Comparison of ENCODE assay signal across 7 cellular contexts in the genomic region with DNA sequence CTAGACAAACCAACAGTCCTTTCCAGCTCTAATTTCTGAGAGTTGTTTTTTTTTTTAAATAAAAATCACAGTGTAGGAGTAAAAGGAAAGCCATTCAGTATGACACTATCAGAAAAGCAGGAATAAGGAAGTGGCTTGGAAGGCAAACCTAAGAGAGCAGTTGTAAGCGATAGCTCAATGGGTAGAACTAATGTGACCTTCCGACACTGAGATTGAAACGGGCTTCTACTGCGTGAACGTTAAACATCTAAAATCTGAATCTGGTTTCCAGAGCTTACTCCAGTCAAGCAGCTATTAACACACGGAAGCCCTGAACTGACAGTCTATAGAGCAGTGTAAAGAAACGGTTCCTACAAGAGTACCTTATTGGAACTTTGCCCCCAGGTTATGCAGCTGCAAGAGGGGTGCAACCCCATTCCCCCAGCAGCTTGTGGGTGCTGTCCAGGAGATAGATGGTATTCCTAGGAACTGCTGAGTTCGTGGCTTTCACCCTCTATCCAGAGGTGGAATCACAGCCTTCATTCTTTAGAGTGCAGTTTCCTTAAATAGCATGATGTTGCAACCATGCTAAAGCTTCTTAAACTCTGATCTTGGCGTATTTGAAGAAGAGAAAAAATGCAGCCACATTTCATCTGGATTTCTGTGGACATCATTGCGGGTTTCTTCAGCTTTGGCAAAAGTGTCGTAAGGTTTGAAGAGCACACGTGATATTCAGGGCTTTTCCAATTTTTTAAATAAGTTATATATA. TPM values are rescaled to one million over a fixed set of nuclear protein-coding genes. Genes with fewer than 3 reads are reported as not detected.
DNase-seq lines count a peak whose midpoint lies in the region; ATAC-seq lines count a peak whose summit lies in the region.

No MANE protein-coding gene starts in this region.

- peak; percentile 33 for DNase-seq in NCI-H146 (lab: John Stamatoyannopoulos, UW)
- DNase-seq in activated T-helper 1 cell treated with anti-CD3 and anti-CD28 coated beads, Interleukin-12 subunit alpha, Interleukin-12 subunit beta, Interleukin-2, Interleukin-4 antibody, amounts not matched to agents 30 ng/mL and 10 ng/mL and 1 ng/mL, durations not matched to agents 14 hours and 24 hours and 36 hours (ENCODE audit: low spot score), result no peak
- DNase-seq in immature natural killer cell, result no peak

- no peak for ATAC-seq in stimulated activated memory B cell treated with anti-CD40 and anti-IgM and Interleukin-4, amounts not matched to agents 10 μg/mL and 1 μg/mL and 100 μg/mL, for 72 hours
- ATAC-seq in HG02970 (IDR thresholded peaks at IDR 0.05; ENCODE audit: low FRiP score, unreplicated experiment), result no peak
- no peak for ATAC-seq in GM21526 (IDR thresholded peaks at IDR 0.05; ENCODE audit: low FRiP score, unreplicated experiment)

- intact Hi-C loops in activated T-helper 1 cell treated with anti-CD3 and anti-CD28 coated beads, Interleukin-12 subunit alpha, Interleukin-12 subunit beta, Interleukin-2, Interleukin-4 antibody, amounts not matched to agents 30 ng/mL and 10 ng/mL and 1 ng/mL, durations not matched to agents 14 hours and 24 hours and 36 hours (cut with micrococcal nuclease), result loop anchor here (2.0 kb wide), 1 partner anchor 63 kb away; no protein-coding TSS in a partner anchor

- H3K36me3 Mint-ChIP-seq in activated T-helper 1 cell treated with anti-CD3 and anti-CD28 coated beads, Interleukin-12 subunit alpha, Interleukin-12 subunit beta, Interleukin-2, Interleukin-4 antibody, amounts not matched to agents 30 ng/mL and 10 ng/mL and 1 ng/mL, durations not matched to agents 14 hours and 24 hours and 36 hours (ENCODE audit: low read depth), result peaks cover 3% of the 10 kb centered on the region
- H3K36me3 Mint-ChIP-seq in immature natural killer cell, result peaks cover 0 to under 1% (median 0%) of the 10 kb centered on the region in 3 donors
- H3K36me3 Mint-ChIP-seq in stimulated activated memory B cell treated with anti-CD40 and anti-IgM and Interleukin-4, amounts not matched to agents 10 μg/mL and 1 μg/mL and 100 μg/mL, for 72 hours, result peaks cover 2% of the 10 kb centered on the region

- H3K4me3 Mint-ChIP-seq in activated T-helper 1 cell treated with anti-CD3 and anti-CD28 coated beads, Interleukin-12 subunit alpha, Interleukin-12 subunit beta, Interleukin-2, Interleukin-4 antibody, amounts not matched to agents 30 ng/mL and 10 ng/mL and 1 ng/mL, durations not matched to agents 14 hours and 24 hours and 36 hours, result peak overlapping the region; percentile 85
- peak overlapping the region; percentile 77 to 90 (median 89) for H3K4me3 Mint-ChIP-seq in immature natural killer cell
- peak overlapping the region; percentile 74 for H3K4me3 Mint-ChIP-seq in stimulated activated memory B cell treated with anti-CD40 and anti-IgM and Interleukin-4, amounts not matched to agents 10 μg/mL and 1 μg/mL and 100 μg/mL, for 72 hours

- no peaks in the 10 kb centered on the region for H3K27me3 Mint-ChIP-seq in activated T-helper 1 cell treated with anti-CD3 and anti-CD28 coated beads, Interleukin-12 subunit alpha, Interleukin-12 subunit beta, Interleukin-2, Interleukin-4 antibody, amounts not matched to agents 30 ng/mL and 10 ng/mL and 1 ng/mL, durations not matched to agents 14 hours and 24 hours and 36 hours (ENCODE audit: insufficient read depth)
- H3K27me3 Mint-ChIP-seq in immature natural killer cell (ENCODE audit: low read depth in 3 of 3), result peaks cover 14 to 21% (median 15%) of the 10 kb centered on the region in 3 donors
- H3K27me3 Mint-ChIP-seq in stimulated activated memory B cell treated with anti-CD40 and anti-IgM and Interleukin-4, amounts not matched to agents 10 μg/mL and 1 μg/mL and 100 μg/mL, for 72 hours, result no peaks in the 10 kb centered on the region

- peak overlapping the region; percentile 53; the same call in 1 of the 2 replicates for H3K4me3 ChIP-seq in GM08714 (ENCODE audit: low read length)

- peak overlapping the region; percentile 100 for H3K27ac Mint-ChIP-seq in activated T-helper 1 cell treated with anti-CD3 and anti-CD28 coated beads, Interleukin-12 subunit alpha, Interleukin-12 subunit beta, Interleukin-2, Interleukin-4 antibody, amounts not matched to agents 30 ng/mL and 10 ng/mL and 1 ng/mL, durations not matched to agents 14 hours and 24 hours and 36 hours
- H3K27ac Mint-ChIP-seq in immature natural killer cell, result peak overlapping the region; percentile 98 to 100 (median 98)
- peak overlapping the region; percentile 100 for H3K27ac Mint-ChIP-seq in stimulated activated memory B cell treated with anti-CD40 and anti-IgM and Interleukin-4, amounts not matched to agents 10 μg/mL and 1 μg/mL and 100 μg/mL, for 72 hours

- H3K4me1 Mint-ChIP-seq in activated T-helper 1 cell treated with anti-CD3 and anti-CD28 coated beads, Interleukin-12 subunit alpha, Interleukin-12 subunit beta, Interleukin-2, Interleukin-4 antibody, amounts not matched to agents 30 ng/mL and 10 ng/mL and 1 ng/mL, durations not matched to agents 14 hours and 24 hours and 36 hours (ENCODE audit: low read depth), result peaks cover 55% of the 10 kb centered on the region
- peaks cover 30 to 34% of the 10 kb centered on the region in 2 donors for H3K4me1 Mint-ChIP-seq in immature natural killer cell
- H3K4me1 Mint-ChIP-seq in stimulated activated memory B cell treated with anti-CD40 and anti-IgM and Interleukin-4, amounts not matched to agents 10 μg/mL and 1 μg/mL and 100 μg/mL, for 72 hours, result peaks cover 33% of the 10 kb centered on the region

- H3K9me3 Mint-ChIP-seq in activated T-helper 1 cell treated with anti-CD3 and anti-CD28 coated beads, Interleukin-12 subunit alpha, Interleukin-12 subunit beta, Interleukin-2, Interleukin-4 antibody, amounts not matched to agents 30 ng/mL and 10 ng/mL and 1 ng/mL, durations not matched to agents 14 hours and 24 hours and 36 hours, result no peaks in the 10 kb centered on the region
- no peaks in the 10 kb centered on the region for H3K9me3 Mint-ChIP-seq in immature natural killer cell
- H3K9me3 Mint-ChIP-seq in stimulated activated memory B cell treated with anti-CD40 and anti-IgM and Interleukin-4, amounts not matched to agents 10 μg/mL and 1 μg/mL and 100 μg/mL, for 72 hours, result no peaks in the 10 kb centered on the region

RNA-seq across cellular contexts. Expression of gene IRF2BP2, which starts 3.3 kb away (rescaled TPM):
- total RNA-seq in activated T-helper 1 cell treated with anti-CD3 and anti-CD28 coated beads, Interleukin-12 subunit alpha, Interleukin-12 subunit beta, Interleukin-2, Interleukin-4 antibody, amounts not matched to agents 30 ng/mL and 10 ng/mL and 1 ng/mL, durations not matched to agents 14 hours and 24 hours and 36 hours, result 243 TPM in 2 replicates
- polyA plus RNA-seq in immature natural killer cell, result 10 to 100 TPM; 19.1 to 28.2 (median 26.4) TPM
